ENCODE assay signal across 18 cellular contexts in genomic region chr1:78664763-78665162, GRCh38. TPM values are rescaled to one million over a fixed set of nuclear protein-coding genes. Genes with fewer than 3 reads are reported as not detected.
A peak's percentile ranks its signal among the peaks of the same experiment; 100 is the strongest.
DNase-seq lines count a peak whose midpoint lies in the region; ATAC-seq and TF ChIP-seq lines count a peak whose summit lies in the region.
"Had no signal": no experiment of that assay in that cellular context is flagged by ENCODE, and none has a peak within 500 bp of the region (broad histone marks: within the 10 kb centered on the region; RNA-seq: fewer than 3 reads in every experiment).

No MANE protein-coding gene starts in this region.

- POLR2A ChIA-PET in activated CD4-positive, alpha-beta T cell treated with anti-CD3 and anti-CD28 coated beads for 36 hours (lab: Charles Lee): no interaction called here

- H3K36me3 Mint-ChIP-seq in activated CD4-positive, alpha-beta T cell treated with anti-CD3 and anti-CD28 coated beads for 36 hours (ENCODE audit: low read depth): peaks cover 22% of the 10 kb centered on the region

- no peak overlapping the region for H2AFZ ChIP-seq in DND-41 (ENCODE audit: low read depth, low read length)

- no peak overlapping the region for H3K27ac Mint-ChIP-seq in activated CD4-positive, alpha-beta T cell treated with anti-CD3 and anti-CD28 coated beads for 36 hours

- no peaks in the 10 kb centered on the region for H3K27me3 Mint-ChIP-seq in activated CD4-positive, alpha-beta T cell treated with anti-CD3 and anti-CD28 coated beads for 36 hours

- TF ChIP-seq CTCF in DND-41 (IDR thresholded peaks at IDR 0.05; ENCODE audit: borderline replicate concordance, extremely low read depth, low read length, poor library complexity, severe bottlenecking) (no peak), epithelial cell of esophagus (IDR thresholded peaks at IDR 0.05; ENCODE audit: insufficient read depth, low read depth, low read length, missing control alignments) (no peak)

- peak; percentile 87 for ATAC-seq in activated CD4-positive, alpha-beta T cell treated with anti-CD3 and anti-CD28 coated beads for 36 hours
- ATAC-seq in DND-41 (ENCODE audit: insufficient read depth, low read depth) (peak; percentile 22; the same call in 1 of the 3 replicates), HG02981 (IDR thresholded peaks at IDR 0.05; ENCODE audit: unreplicated experiment) (peak; percentile 44)

- H3K9me3 ChIP-seq in DND-41 (ENCODE audit: insufficient read depth, low read length, severe bottlenecking): no peaks in the 10 kb centered on the region
- H3K9me3 ChIP-seq: HAP-1 had no signal

- CTCF ChIA-PET in activated CD4-positive, alpha-beta T cell treated with anti-CD3 and anti-CD28 coated beads for 36 hours (lab: Charles Lee): interaction anchor here (0.9 to 1.0 kb wide), 2 partner anchors 15 to 519 kb away, joined by 4 read pairs; partner anchors contain the start of gene IFI44

- H3K4me2 ChIP-seq in DND-41 (ENCODE audit: insufficient read depth, low read length): no peak overlapping the region

- H3K4me3 Mint-ChIP-seq in activated CD4-positive, alpha-beta T cell treated with anti-CD3 and anti-CD28 coated beads for 36 hours: no peak overlapping the region

- H3K4me3 ChIP-seq in DND-41 (ENCODE audit: low read depth in 1 of 2, low read length in 2 of 2): no peak overlapping the region
- H3K4me3 ChIP-seq in epithelial cell of esophagus (ENCODE audit: low read length): no peak overlapping the region
- H3K4me3 ChIP-seq: HAP-1 had no signal

- H3K79me2 ChIP-seq in DND-41 (ENCODE audit: insufficient read depth, low read length): no peaks in the 10 kb centered on the region

- H3K9me3 Mint-ChIP-seq in activated CD4-positive, alpha-beta T cell treated with anti-CD3 and anti-CD28 coated beads for 36 hours (ENCODE audit: low read depth): no peaks in the 10 kb centered on the region

- peaks cover 38% of the 10 kb centered on the region for H3K36me3 ChIP-seq in DND-41 (ENCODE audit: insufficient read depth, low read length)
- H3K36me3 ChIP-seq: HAP-1 had no signal

- H4K20me1 ChIP-seq in DND-41 (ENCODE audit: insufficient read depth, low read length): no peaks in the 10 kb centered on the region

- intact Hi-C loops in activated CD4-positive, alpha-beta T cell treated with anti-CD3 and anti-CD28 coated beads for 36 hours (cut with DNase I, micrococcal nuclease): no loop called here

- no peaks in the 10 kb centered on the region for H3K27me3 ChIP-seq in DND-41 (ENCODE audit: insufficient read depth, low read length, poor library complexity)

- H3K27ac ChIP-seq in DND-41 (ENCODE audit: low read length): no peak overlapping the region

- H3K9ac ChIP-seq in DND-41 (ENCODE audit: low read depth, low read length): no peak overlapping the region

- H3K4me1 Mint-ChIP-seq in activated CD4-positive, alpha-beta T cell treated with anti-CD3 and anti-CD28 coated beads for 36 hours: peaks cover under 1% of the 10 kb centered on the region

- H3K4me1 ChIP-seq in DND-41 (ENCODE audit: insufficient read depth, low read length): no peaks in the 10 kb centered on the region
- H3K4me1 ChIP-seq: HAP-1 had no signal

- no peak for DNase-seq in activated CD4-positive, alpha-beta T cell treated with anti-CD3 and anti-CD28 coated beads for 36 hours
- no peak for DNase-seq in activated CD4-positive, alpha-beta T cell treated with anti-CD3 and anti-CD28 coated beads, Interleukin-2, amount 50 U/mL, for 1 hour
- DNase-seq in DND-41 (no peak), epithelial cell of esophagus (ENCODE audit: low read depth) (peak; percentile 24), NCI-H1436 (lab: John Stamatoyannopoulos, UW) (no peak), GOT3 (lab: John Stamatoyannopoulos, UW) (no peak), amniotic stem cell (lab: John Stamatoyannopoulos, UW) (no peak)
- DNase-seq: 8988T, C1 segment of cervical spinal cord, DMS53, Kasumi-1, NCI-H1417 treated with DMSO at 0.1 percent for 48 hours, NCI-H2029 treated with DMSO at 0.1 percent for 48 hours, NCI-H524, SHP77 had no signal

RNA-seq across cellular contexts. Expression of gene IFI44, which starts 15.1 kb away (rescaled TPM):
- 10 to 100 TPM; 43.1 to 55.4 TPM for total RNA-seq in activated CD4-positive, alpha-beta T cell treated with anti-CD3 and anti-CD28 coated beads for 36 hours
- total RNA-seq: G401 had no signal

RNA-seq across cellular contexts. Expression of gene IFI44L, which starts 44.5 kb away (rescaled TPM):
- 10 to 100 TPM; 52.1 to 55.5 TPM for total RNA-seq in activated CD4-positive, alpha-beta T cell treated with anti-CD3 and anti-CD28 coated beads for 36 hours
- total RNA-seq: G401 had no signal

Comparison
In these comparisons a context has a peak if more than half of its experiments do, and no peak if none do; other contexts are left out.
1. ATAC-seq: peak in every context shown above with its lines; median percentile 87 in activated CD4-positive, alpha-beta T cell treated with anti-CD3 and anti-CD28 coated beads for 36 hours; 44 in HG02981; 22 in DND-41.